ENCODE assay signal across 10 cellular contexts in the genomic region with DNA sequence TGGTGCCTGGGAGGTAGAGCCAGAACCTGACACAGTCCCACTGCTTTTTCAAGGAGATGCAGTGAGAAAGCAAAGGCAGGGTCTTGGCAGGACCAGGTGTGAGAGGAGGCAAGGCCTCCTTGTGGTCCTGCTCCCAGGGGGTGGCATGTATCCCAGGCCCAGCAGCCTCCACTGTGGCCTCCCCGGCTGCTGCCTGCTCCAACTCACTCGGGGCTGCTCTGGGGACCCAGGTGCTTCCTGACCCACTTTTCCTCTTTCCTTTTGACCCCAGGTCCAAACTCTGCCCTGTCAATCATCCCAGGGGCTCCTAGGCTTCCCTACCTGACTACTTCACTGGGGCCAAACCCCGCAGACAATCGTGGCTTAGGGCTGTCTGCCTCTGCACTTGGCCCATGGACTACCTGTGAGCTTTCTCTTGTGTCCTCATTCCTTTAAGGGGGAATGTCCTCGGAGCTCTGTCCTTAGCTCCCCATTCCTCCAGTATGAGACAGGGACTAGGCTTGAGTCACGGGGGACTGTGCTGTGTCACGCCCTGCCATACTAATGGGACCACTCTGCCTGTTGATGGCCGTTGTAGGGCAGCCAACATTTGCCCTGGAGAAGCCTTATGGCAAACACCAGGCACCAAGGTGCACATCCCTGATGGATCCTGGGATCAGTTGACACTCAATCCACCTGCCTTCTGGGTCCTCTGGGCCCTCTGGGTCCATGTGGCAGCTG. TPM values are rescaled to one million over a fixed set of nuclear protein-coding genes. Genes with fewer than 3 reads are reported as not detected.
A peak's percentile ranks its signal among the peaks of the same experiment; 100 is the strongest.
DNase-seq lines count a peak whose midpoint lies in the region; ATAC-seq lines count a peak whose summit lies in the region.
"Had no signal": no experiment of that assay in that cellular context is flagged by ENCODE, and none has a peak within 500 bp of the region (broad histone marks: within the 10 kb centered on the region; RNA-seq: fewer than 3 reads in every experiment).

No MANE protein-coding gene starts in this region.

- ATAC-seq in HG03520 (IDR thresholded peaks at IDR 0.05; ENCODE audit: unreplicated experiment) = no peak

- DNase-seq in activated CD4-positive, alpha-beta memory T cell treated with anti-CD3 and anti-CD28 coated beads for 36 hours = no peak
- DNase-seq in activated CD4-positive, alpha-beta memory T cell treated with anti-CD3 and anti-CD28 coated beads, Interleukin-2, amount 10 ng/mL, durations not matched to agents 7 days and 5 days = no peak
- no peak for DNase-seq in activated naive CD8-positive, alpha-beta T cell treated with anti-CD3 and anti-CD28 coated beads for 36 hours
- DNase-seq in activated gamma-delta T cell treated with Interleukin-2 at 50 U/mL for 16 hours (no peak), HK-2 (ENCODE audit: unreplicated experiment) (no peak)

- intact Hi-C loops in activated CD4-positive, alpha-beta memory T cell treated with anti-CD3 and anti-CD28 coated beads for 36 hours (cut with micrococcal nuclease) = no loop called here

- CTCF ChIA-PET in activated CD4-positive, alpha-beta memory T cell treated with anti-CD3 and anti-CD28 coated beads for 36 hours (lab: Charles Lee) = no interaction called here
- CTCF ChIA-PET in activated CD4-positive, alpha-beta memory T cell treated with anti-CD3 and anti-CD28 coated beads, Interleukin-2, amount 10 ng/mL, durations not matched to agents 7 days and 5 days (lab: Charles Lee) = no interaction called here

- H3K27ac ChIP-seq in layer of hippocampus (ENCODE audit: low read depth, low read length) (peak overlapping the region; percentile 75), temporal lobe (ENCODE audit: low read depth, low read length) (peak overlapping the region; percentile 63)
- H3K27ac ChIP-seq: cardiac muscle cell had no signal

- no peaks in the 10 kb centered on the region for H3K36me3 Mint-ChIP-seq in activated CD4-positive, alpha-beta memory T cell treated with anti-CD3 and anti-CD28 coated beads for 36 hours
- no peaks in the 10 kb centered on the region for H3K36me3 Mint-ChIP-seq in activated CD4-positive, alpha-beta memory T cell treated with anti-CD3 and anti-CD28 coated beads, Interleukin-2, amount 10 ng/mL, durations not matched to agents 7 days and 5 days (ENCODE audit: low read depth)
- peaks cover 2% of the 10 kb centered on the region for H3K36me3 Mint-ChIP-seq in activated naive CD8-positive, alpha-beta T cell treated with anti-CD3 and anti-CD28 coated beads for 36 hours

- H3K4me3 Mint-ChIP-seq in activated CD4-positive, alpha-beta memory T cell treated with anti-CD3 and anti-CD28 coated beads for 36 hours = peak overlapping the region; percentile 18
- H3K4me3 Mint-ChIP-seq in activated CD4-positive, alpha-beta memory T cell treated with anti-CD3 and anti-CD28 coated beads, Interleukin-2, amount 10 ng/mL, durations not matched to agents 7 days and 5 days = no peak overlapping the region
- peak overlapping the region; percentile 62 for H3K4me3 Mint-ChIP-seq in activated naive CD8-positive, alpha-beta T cell treated with anti-CD3 and anti-CD28 coated beads for 36 hours

- H3K27me3 ChIP-seq in layer of hippocampus (ENCODE audit: control insufficient read depth, insufficient read depth, low read length) = peaks cover 3% of the 10 kb centered on the region
- H3K27me3 ChIP-seq: cardiac muscle cell had no signal

- no peak overlapping the region for H3K27ac Mint-ChIP-seq in activated CD4-positive, alpha-beta memory T cell treated with anti-CD3 and anti-CD28 coated beads for 36 hours
- no peak overlapping the region for H3K27ac Mint-ChIP-seq in activated CD4-positive, alpha-beta memory T cell treated with anti-CD3 and anti-CD28 coated beads, Interleukin-2, amount 10 ng/mL, durations not matched to agents 7 days and 5 days
- H3K27ac Mint-ChIP-seq in activated naive CD8-positive, alpha-beta T cell treated with anti-CD3 and anti-CD28 coated beads for 36 hours = no peak overlapping the region

- peaks cover 8% of the 10 kb centered on the region for H3K4me1 Mint-ChIP-seq in activated CD4-positive, alpha-beta memory T cell treated with anti-CD3 and anti-CD28 coated beads for 36 hours (ENCODE audit: low read depth)
- H3K4me1 Mint-ChIP-seq in activated CD4-positive, alpha-beta memory T cell treated with anti-CD3 and anti-CD28 coated beads, Interleukin-2, amount 10 ng/mL, durations not matched to agents 7 days and 5 days = peaks cover 6% of the 10 kb centered on the region
- H3K4me1 Mint-ChIP-seq in activated naive CD8-positive, alpha-beta T cell treated with anti-CD3 and anti-CD28 coated beads for 36 hours = peaks cover 20% of the 10 kb centered on the region

- H3K9me3 Mint-ChIP-seq in activated CD4-positive, alpha-beta memory T cell treated with anti-CD3 and anti-CD28 coated beads for 36 hours = no peaks in the 10 kb centered on the region
- no peaks in the 10 kb centered on the region for H3K9me3 Mint-ChIP-seq in activated CD4-positive, alpha-beta memory T cell treated with anti-CD3 and anti-CD28 coated beads, Interleukin-2, amount 10 ng/mL, durations not matched to agents 7 days and 5 days
- H3K9me3 Mint-ChIP-seq in activated naive CD8-positive, alpha-beta T cell treated with anti-CD3 and anti-CD28 coated beads for 36 hours = no peaks in the 10 kb centered on the region

- H3K27me3 Mint-ChIP-seq in activated CD4-positive, alpha-beta memory T cell treated with anti-CD3 and anti-CD28 coated beads for 36 hours = peaks cover 14% of the 10 kb centered on the region
- peaks cover 33% of the 10 kb centered on the region for H3K27me3 Mint-ChIP-seq in activated CD4-positive, alpha-beta memory T cell treated with anti-CD3 and anti-CD28 coated beads, Interleukin-2, amount 10 ng/mL, durations not matched to agents 7 days and 5 days
- no peaks in the 10 kb centered on the region for H3K27me3 Mint-ChIP-seq in activated naive CD8-positive, alpha-beta T cell treated with anti-CD3 and anti-CD28 coated beads for 36 hours

- POLR2A ChIA-PET in activated CD4-positive, alpha-beta memory T cell treated with anti-CD3 and anti-CD28 coated beads for 36 hours (lab: Charles Lee) = no interaction called here
- POLR2A ChIA-PET in activated CD4-positive, alpha-beta memory T cell treated with anti-CD3 and anti-CD28 coated beads, Interleukin-2, amount 10 ng/mL, durations not matched to agents 7 days and 5 days (lab: Charles Lee) = no interaction called here

RNA-seq across cellular contexts. Expression of a gene that starts 1.1 kb away (rescaled TPM):
- total RNA-seq in activated CD4-positive, alpha-beta memory T cell treated with anti-CD3 and anti-CD28 coated beads for 36 hours = 1 to 10 TPM; 5.5 to 6.6 TPM
- under 1 TPM; 0.30 to 0.38 TPM for total RNA-seq in activated CD4-positive, alpha-beta memory T cell treated with anti-CD3 and anti-CD28 coated beads, Interleukin-2, amount 10 ng/mL, durations not matched to agents 7 days and 5 days
- 10 to 100 TPM; 32.6 to 38.3 TPM for total RNA-seq in activated naive CD8-positive, alpha-beta T cell treated with anti-CD3 and anti-CD28 coated beads for 36 hours
- total RNA-seq in temporal lobe = 7.9 TPM

RNA-seq across cellular contexts. Expression of a gene that starts 20.3 kb away (rescaled TPM):
- 100 to 1,000 TPM; 189 to 212 TPM for total RNA-seq in activated CD4-positive, alpha-beta memory T cell treated with anti-CD3 and anti-CD28 coated beads for 36 hours
- 10 to 100 TPM; 82.3 to 84.6 TPM for total RNA-seq in activated CD4-positive, alpha-beta memory T cell treated with anti-CD3 and anti-CD28 coated beads, Interleukin-2, amount 10 ng/mL, durations not matched to agents 7 days and 5 days
- total RNA-seq in activated naive CD8-positive, alpha-beta T cell treated with anti-CD3 and anti-CD28 coated beads for 36 hours = 100 to 1,000 TPM; 287 to 296 TPM
- total RNA-seq in temporal lobe = 36.6 TPM

RNA-seq across cellular contexts. Expression of a gene that starts 20.7 kb away (rescaled TPM):
- total RNA-seq in activated CD4-positive, alpha-beta memory T cell treated with anti-CD3 and anti-CD28 coated beads for 36 hours = 10 to 100 TPM; 32.5 to 32.7 TPM
- total RNA-seq in activated CD4-positive, alpha-beta memory T cell treated with anti-CD3 and anti-CD28 coated beads, Interleukin-2, amount 10 ng/mL, durations not matched to agents 7 days and 5 days = 10 to 100 TPM; 29.4 to 30.7 TPM
- total RNA-seq in activated naive CD8-positive, alpha-beta T cell treated with anti-CD3 and anti-CD28 coated beads for 36 hours = 10 to 100 TPM; 32.5 to 35.2 TPM
- 5.4 TPM for total RNA-seq in temporal lobe

RNA-seq across cellular contexts. Expression of a gene that starts 37.6 kb away (rescaled TPM):
- under 1 TPM; 0.26 to 0.27 TPM for total RNA-seq in activated CD4-positive, alpha-beta memory T cell treated with anti-CD3 and anti-CD28 coated beads for 36 hours
- under 1 TPM in 1 of 2 experiments, not detected in 1; 0.43 TPM for total RNA-seq in activated CD4-positive, alpha-beta memory T cell treated with anti-CD3 and anti-CD28 coated beads, Interleukin-2, amount 10 ng/mL, durations not matched to agents 7 days and 5 days
- total RNA-seq in activated naive CD8-positive, alpha-beta T cell treated with anti-CD3 and anti-CD28 coated beads for 36 hours = under 1 TPM; 0.34 to 0.43 TPM
- total RNA-seq in temporal lobe = 1.7 TPM
- total RNA-seq: omental fat pad had no signal

RNA-seq across cellular contexts. Expression of a gene that starts 38.1 kb away (rescaled TPM):
- not detected for total RNA-seq in activated CD4-positive, alpha-beta memory T cell treated with anti-CD3 and anti-CD28 coated beads for 36 hours
- not detected for total RNA-seq in activated CD4-positive, alpha-beta memory T cell treated with anti-CD3 and anti-CD28 coated beads, Interleukin-2, amount 10 ng/mL, durations not matched to agents 7 days and 5 days
- total RNA-seq in activated naive CD8-positive, alpha-beta T cell treated with anti-CD3 and anti-CD28 coated beads for 36 hours = not detected
- total RNA-seq in temporal lobe = 0.25 TPM
- total RNA-seq: omental fat pad had no signal
